Comparison of ENCODE assay signal across 16 cellular contexts in genomic region chr7:137789215-137789899, GRCh38. TPM values are rescaled to one million over a fixed set of nuclear protein-coding genes. Genes with fewer than 3 reads are reported as not detected.
"Had no signal": no experiment of that assay in that cellular context is flagged by ENCODE, and none has a peak within 500 bp of the region (broad histone marks: within the 10 kb centered on the region; RNA-seq: fewer than 3 reads in every experiment).

No MANE protein-coding gene starts in this region.

- H3K4me1 Mint-ChIP-seq: central memory CD8-positive, alpha-beta T cell; stimulated activated effector memory CD8-positive, alpha-beta T cell treated with anti-CD3 and anti-CD28 coated beads, Interleukin-12 subunit alpha, Interleukin-12 subunit beta, amount 100 ng/mL, for 72 hours; T-cell had no signal

- H2AFZ ChIP-seq: hepatocyte, parathyroid adenoma had no signal

- H3K36me3 Mint-ChIP-seq: stimulated activated effector memory CD8-positive, alpha-beta T cell treated with anti-CD3 and anti-CD28 coated beads, Interleukin-12 subunit alpha, Interleukin-12 subunit beta, amount 100 ng/mL, for 72 hours; T-cell had no signal

- H3K9ac ChIP-seq: parathyroid adenoma had no signal

- H3K27ac Mint-ChIP-seq: activated CD8-positive, alpha-beta T cell treated with anti-CD3 and anti-CD28 coated beads for 36 hours; stimulated activated effector memory CD8-positive, alpha-beta T cell treated with anti-CD3 and anti-CD28 coated beads, Interleukin-12 subunit alpha, Interleukin-12 subunit beta, amount 100 ng/mL, for 72 hours; T-cell had no signal

- H3K4me3 Mint-ChIP-seq: activated CD8-positive, alpha-beta T cell treated with anti-CD3 and anti-CD28 coated beads for 36 hours; central memory CD8-positive, alpha-beta T cell; stimulated activated effector memory CD8-positive, alpha-beta T cell treated with anti-CD3 and anti-CD28 coated beads, Interleukin-12 subunit alpha, Interleukin-12 subunit beta, amount 100 ng/mL, for 72 hours; T-cell had no signal

- H3K9me3 Mint-ChIP-seq: activated CD8-positive, alpha-beta T cell treated with anti-CD3 and anti-CD28 coated beads for 36 hours had no signal

- H3K4me1 ChIP-seq: parathyroid adenoma, SJSA1, upper lobe of left lung had no signal

- H3K27me3 ChIP-seq: esophagus squamous epithelium, hepatocyte, SJSA1, upper lobe of left lung had no signal

- H3K79me2 ChIP-seq: hepatocyte, parathyroid adenoma had no signal

- DNase-seq: activated CD4-positive, alpha-beta T cell treated with anti-CD3 and anti-CD28 coated beads for 4 hours; activated CD8-positive, alpha-beta memory T cell treated with anti-CD3 and anti-CD28 coated beads, Interleukin-2, amount 50 U/mL, for 48 hours; activated CD8-positive, alpha-beta T cell treated with anti-CD3 and anti-CD28 coated beads for 36 hours; activated naive CD4-positive, alpha-beta T cell; dermis blood vessel endothelial cell; esophagus squamous epithelium; left ventricle myocardium superior; T-cell; upper lobe of left lung; WERI-Rb-1 had no signal

- H3K9me3 ChIP-seq: esophagus squamous epithelium, SJSA1, upper lobe of left lung had no signal

- H3K4me2 ChIP-seq: hepatocyte, smooth muscle cell had no signal

- ATAC-seq: activated CD8-positive, alpha-beta T cell treated with anti-CD3 and anti-CD28 coated beads for 36 hours; left ventricle myocardium superior; stimulated activated effector memory CD8-positive, alpha-beta T cell treated with anti-CD3 and anti-CD28 coated beads, Interleukin-12 subunit alpha, Interleukin-12 subunit beta, amount 100 ng/mL, for 72 hours; T-cell had no signal

- H3K36me3 ChIP-seq: esophagus squamous epithelium, SJSA1, upper lobe of left lung, WERI-Rb-1 had no signal

- H3K27ac ChIP-seq: esophagus squamous epithelium, hepatocyte, parathyroid adenoma, SJSA1, upper lobe of left lung, WERI-Rb-1 had no signal

- H3K4me3 ChIP-seq: esophagus squamous epithelium, hepatocyte, SJSA1, smooth muscle cell, upper lobe of left lung had no signal

RNA-seq across cellular contexts. Expression of gene DGKI, which starts 57.4 kb away (rescaled TPM):
- total RNA-seq: T-cell had no signal
